In genomic region chr3:50419595-50419994, GRCh38 we compare ENCODE assay signal across 30 cellular contexts.
"Had no signal": no experiment of that assay in that cellular context is flagged by ENCODE, and none has a peak within 500 bp of the region (broad histone marks: within the 10 kb centered on the region; RNA-seq: fewer than 3 reads in every experiment).

No MANE protein-coding gene starts in this region.

- H3K4me3 ChIP-seq: ascending aorta, cardiac muscle cell, colonic mucosa, PC-9, SK-N-MC had no signal

- H3K4me1 ChIP-seq: ascending aorta, colonic mucosa had no signal

- H3K27me3 ChIP-seq: ascending aorta, cardiac muscle cell, colonic mucosa had no signal

- H3K9me3 ChIP-seq: ascending aorta, colonic mucosa had no signal

- FAIRE-seq: RCC 7860 had no signal

- H3K36me3 ChIP-seq: ascending aorta, cardiac muscle cell, colonic mucosa had no signal

- DNase-seq: activated CD4-positive, alpha-beta T cell treated with anti-CD3 and anti-CD28 coated beads for 36 hours; activated CD4-positive, alpha-beta T cell treated with anti-CD3 and anti-CD28 coated beads, Interleukin-2, amount 10 ng/mL, durations not matched to agents 7 days and 5 days; activated CD4-positive, alpha-beta T cell treated with anti-CD3 and anti-CD28 coated beads, Interleukin-2, amount 50 U/mL, for 48 hours; activated CD8-positive, alpha-beta T cell treated with anti-CD3 and anti-CD28 coated beads, Interleukin-2, amount 10 ng/mL, durations not matched to agents 7 days and 5 days; activated gamma-delta T cell; activated naive CD4-positive, alpha-beta T cell treated with Interleukin-2 at 50 U/mL for 16 hours; activated naive CD8-positive, alpha-beta T cell treated with anti-CD3 and anti-CD28 coated beads, Interleukin-2, amount 10 ng/mL, durations not matched to agents 7 days and 5 days; activated T-cell treated with anti-CD3 and anti-CD28 coated beads, Interleukin-2, amount 50 U/mL, for 24 hours; amygdala; colonic mucosa; NCI-H1048; NCI-H1105 treated with DMSO at 0.1 percent for 48 hours; NCI-H1436; NCI-H1694; NCI-H1930; NCI-H2081 treated with DMSO at 0.1 percent for 48 hours; NCI-H345; NCI-H524 treated with DMSO at 0.1 percent for 48 hours; NK-92 treated with Interleukin-12 subunit alpha and Interleukin-12 subunit beta, amount 100 ng/mL, for 24 hours; PC-9; SIG-M5; T-helper 1 cell; T-helper 2 cell; T-helper 9 cell had no signal

- H2AFZ ChIP-seq: PC-9 had no signal

- ATAC-seq: activated CD4-positive, alpha-beta T cell treated with anti-CD3 and anti-CD28 coated beads for 36 hours; activated CD8-positive, alpha-beta T cell treated with anti-CD3 and anti-CD28 coated beads, Interleukin-2, amount 10 ng/mL, durations not matched to agents 7 days and 5 days; Right ventricle myocardium inferior had no signal

- H3K4me2 ChIP-seq: PC-9 had no signal

- H3K27ac ChIP-seq: ascending aorta, cardiac muscle cell, colonic mucosa, PC-9, RWPE1, SK-N-MC had no signal
